8 cellular contexts compared by ENCODE assay signal in genomic region chr16:85819245-85819644, GRCh38. TPM values are rescaled to one million over a fixed set of nuclear protein-coding genes. Genes with fewer than 3 reads are reported as not detected.
DNase-seq lines count a peak whose midpoint lies in the region; ATAC-seq and TF ChIP-seq lines count a peak whose summit lies in the region.

No MANE protein-coding gene starts in this region.

- no peaks in the 10 kb centered on the region for H3K9me3 Mint-ChIP-seq in natural killer cell
- H3K9me3 Mint-ChIP-seq in stimulated activated naive B cell treated with anti-CD40 and anti-IgM and Interleukin-4, amounts not matched to agents 10 μg/mL and 1 μg/mL and 100 μg/mL, for 72 hours = no peaks in the 10 kb centered on the region

- H3K27me3 ChIP-seq in Panc1 (ENCODE audit: control insufficient read depth, insufficient read depth, low read length) (no peaks in the 10 kb centered on the region; the same call in 1 of the 2 replicates), esophagus squamous epithelium (peaks cover 0 to 44% (median 0%) of the 10 kb centered on the region in 4 donors)

- in situ Hi-C loops in Panc1 (cut with HindIII; ENCODE audit: low pct_unique_long_range_greater_than_20kb, low sequenced_read_pairs) = no loop called here

- ATAC-seq in Panc1 (peak; percentile 84), natural killer cell (peak; percentile 74 to 78 (median 75)), GM19467 (IDR thresholded peaks at IDR 0.05; ENCODE audit: unreplicated experiment) (no peak)
- peak; percentile 71 to 72 for ATAC-seq in stimulated activated naive B cell treated with anti-CD40 and anti-IgM and Interleukin-4, amounts not matched to agents 10 μg/mL and 1 μg/mL and 100 μg/mL, for 72 hours (replicated peaks)

- peak; percentile 85 for TF ChIP-seq CTCF in Panc1 (IDR thresholded peaks at IDR 0.05)
- peak; percentile 61 to 78 (median 72) for TF ChIP-seq CTCF in esophagus squamous epithelium (IDR thresholded peaks at IDR 0.05)
- peak; percentile 81 for TF ChIP-seq CTCF in natural killer cell (IDR thresholded peaks at IDR 0.05)

- no peaks in the 10 kb centered on the region for H3K36me3 Mint-ChIP-seq in natural killer cell
- H3K36me3 Mint-ChIP-seq in stimulated activated naive B cell treated with anti-CD40 and anti-IgM and Interleukin-4, amounts not matched to agents 10 μg/mL and 1 μg/mL and 100 μg/mL, for 72 hours = no peaks in the 10 kb centered on the region

- peaks cover 0 to 11% of the 10 kb centered on the region in 2 donors for H3K4me1 Mint-ChIP-seq in natural killer cell
- H3K4me1 Mint-ChIP-seq in stimulated activated naive B cell treated with anti-CD40 and anti-IgM and Interleukin-4, amounts not matched to agents 10 μg/mL and 1 μg/mL and 100 μg/mL, for 72 hours = peaks cover 11 to 23% of the 10 kb centered on the region in 2 donors

- DNase-seq in COR-L47 (lab: John Stamatoyannopoulos, UW) (peak; percentile 42), HS-27A (ENCODE audit: low read depth) (peak; percentile 48), Panc1 (ENCODE audit: low read depth, low spot score) (peak; percentile 46), activated T-cell treated with anti-CD3 and anti-CD28 coated beads for 4 hours (peak; percentile 82), esophagus squamous epithelium (lab: John Stamatoyannopoulos, UW) (no peak), natural killer cell (peak; percentile 81)
- peak; percentile 73 for DNase-seq in stimulated activated naive B cell treated with anti-CD40 and anti-IgM and Interleukin-4, amounts not matched to agents 10 μg/mL and 1 μg/mL and 100 μg/mL, for 72 hours

- no peak overlapping the region for H3K4me3 Mint-ChIP-seq in natural killer cell
- no peak overlapping the region for H3K4me3 Mint-ChIP-seq in stimulated activated naive B cell treated with anti-CD40 and anti-IgM and Interleukin-4, amounts not matched to agents 10 μg/mL and 1 μg/mL and 100 μg/mL, for 72 hours

- BruUV-seq in Panc1 (replicated peaks; lab: Mats Ljungman, UMichigan) = no TSS peak

- POLR2A ChIA-PET in Panc1 (lab: Charles Lee) = interaction anchor here (0.6 to 0.7 kb wide), 3 partner anchors 37 to 203 kb away, joined by 5 to 6 read pairs (median 5); no protein-coding TSS in a partner anchor

- no peaks in the 10 kb centered on the region for H3K9me3 ChIP-seq in Panc1 (ENCODE audit: control insufficient read depth, insufficient read depth, low read depth, low read length)
- no peaks in the 10 kb centered on the region for H3K9me3 ChIP-seq in esophagus squamous epithelium

- WGBS in esophagus squamous epithelium, 2 donors = 0 to 2% methylated on average over 9 to 10 of the region's 10 CpGs

- H3K4me3 ChIP-seq in Panc1 (ENCODE audit: low read depth in 2 of 2, low read length in 2 of 2) = no peak overlapping the region
- no peak overlapping the region for H3K4me3 ChIP-seq in esophagus squamous epithelium

- H3K4me1 ChIP-seq in Panc1 (ENCODE audit: control insufficient read depth, insufficient read depth, low read length) = no peaks in the 10 kb centered on the region
- peaks cover 0 to 12% (median 0%) of the 10 kb centered on the region in 3 donors for H3K4me1 ChIP-seq in esophagus squamous epithelium

- no peak overlapping the region for H3K27ac Mint-ChIP-seq in natural killer cell
- H3K27ac Mint-ChIP-seq in stimulated activated naive B cell treated with anti-CD40 and anti-IgM and Interleukin-4, amounts not matched to agents 10 μg/mL and 1 μg/mL and 100 μg/mL, for 72 hours = no peak overlapping the region

- CTCF ChIA-PET in Panc1 (lab: Charles Lee) = interaction anchor here (0.6 to 1.5 kb wide), 8 partner anchors 9 to 663 kb away, joined by 3 to 8 read pairs (median 4); no protein-coding TSS in a partner anchor

- H3K27me3 Mint-ChIP-seq in natural killer cell (ENCODE audit: low read depth in 2 of 2) = peaks cover 0 to 7% of the 10 kb centered on the region in 2 donors
- peaks cover 4% of the 10 kb centered on the region in 2 donors for H3K27me3 Mint-ChIP-seq in stimulated activated naive B cell treated with anti-CD40 and anti-IgM and Interleukin-4, amounts not matched to agents 10 μg/mL and 1 μg/mL and 100 μg/mL, for 72 hours

- no peak for TF ChIP-seq POLR2A in esophagus squamous epithelium (IDR thresholded peaks at IDR 0.05)

- intact Hi-C loops in Panc1 (cut with micrococcal nuclease; ENCODE audit: unreplicated experiment) = no loop called here
- intact Hi-C loops in esophagus squamous epithelium (cut with DNase I) = no loop called here
- intact Hi-C loops in natural killer cell (cut with micrococcal nuclease) = no loop called here

- H3K36me3 ChIP-seq in Panc1 (ENCODE audit: control insufficient read depth, insufficient read depth, low read length) (no peaks in the 10 kb centered on the region), esophagus squamous epithelium (no peaks in the 10 kb centered on the region)

- no peak overlapping the region for H3K27ac ChIP-seq in Panc1 (ENCODE audit: low read length)
- no peak overlapping the region for H3K27ac ChIP-seq in esophagus squamous epithelium

RNA-seq across cellular contexts. Expression of gene COX4I1, which starts 19.8 kb away (rescaled TPM):
- 429 TPM for total RNA-seq in Panc1 (2021; ENCODE audit: unreplicated experiment)
- 533 TPM for polyA plus RNA-seq in Panc1 (2012; ENCODE audit: insufficient read length)
- total RNA-seq in esophagus squamous epithelium = 100 to 1,000 TPM; 497 to 580 (median 549) TPM
- total RNA-seq in natural killer cell = 100 to 1,000 TPM; 338 to 422 (median 410) TPM

RNA-seq across cellular contexts. Expression of gene EMC8, which starts 19.9 kb away (rescaled TPM):
- 39.1 TPM for total RNA-seq in Panc1 (2021; ENCODE audit: unreplicated experiment)
- polyA plus RNA-seq in Panc1 (2012; ENCODE audit: insufficient read length) = 50.8 TPM
- 10 to 100 TPM; 18.7 to 32.4 (median 23.9) TPM for total RNA-seq in esophagus squamous epithelium
- 10 to 100 TPM; 21.2 to 26.4 (median 24.1) TPM for total RNA-seq in natural killer cell
